ENCODE assay signal across 8 cellular contexts in genomic region chr10:44195120-44196007, GRCh38.
A peak's percentile ranks its signal among the peaks of the same experiment; 100 is the strongest.
DNase-seq lines count a peak whose midpoint lies in the region; ATAC-seq, FAIRE-seq and TF ChIP-seq lines count a peak whose summit lies in the region.

No MANE protein-coding gene starts in this region.

- no peak for TF ChIP-seq CTCF in AG10803 (conservative IDR thresholded peaks at IDR 0.05; ENCODE audit: low read length)
- no peak for TF ChIP-seq CTCF in neural progenitor cell (IDR thresholded peaks at IDR 0.05)

- no peak for ATAC-seq in activated T-cell treated with anti-CD3 and anti-CD28 coated beads, Interleukin-2, amount 50 U/mL, for 72 hours (replicated peaks in 1 of 2)

- H3K36me3 Mint-ChIP-seq in neural progenitor cell, result no peaks in the 10 kb centered on the region
- H3K36me3 Mint-ChIP-seq in activated T-cell treated with anti-CD3 and anti-CD28 coated beads, Interleukin-2, amount 50 U/mL, for 72 hours (ENCODE audit: insufficient read depth in 2 of 2), result no peaks in the 10 kb centered on the region

- peak overlapping the region; percentile 21 for H3K27ac Mint-ChIP-seq in neural progenitor cell
- no peak overlapping the region for H3K27ac Mint-ChIP-seq in activated T-cell treated with anti-CD3 and anti-CD28 coated beads, Interleukin-2, amount 50 U/mL, for 72 hours

- no peaks in the 10 kb centered on the region for H3K36me3 ChIP-seq in neural progenitor cell
- H3K36me3 ChIP-seq in H7 (replicated peaks; ENCODE audit: control insufficient read depth, insufficient read depth, low read length), result no peaks in the 10 kb centered on the region

- no peaks in the 10 kb centered on the region for H3K9me3 ChIP-seq in neural progenitor cell (ENCODE audit: low read depth)

- H3K4me1 ChIP-seq in neural progenitor cell, result no peaks in the 10 kb centered on the region

- H3K4me3 ChIP-seq in AG10803 (ENCODE audit: low read length) (no peak overlapping the region), neural progenitor cell (no peak overlapping the region), H7 (ENCODE audit: insufficient read depth, low read depth, low read length) (no peak overlapping the region)

- H3F3A ChIP-seq in neural progenitor cell (ENCODE audit: low read depth), result no peaks in the 10 kb centered on the region

- no peaks in the 10 kb centered on the region for H4K20me1 ChIP-seq in neural progenitor cell (ENCODE audit: low read depth)

- no peak overlapping the region for H3K9ac ChIP-seq in neural progenitor cell

- peaks cover 2% of the 10 kb centered on the region for H3K9me3 Mint-ChIP-seq in neural progenitor cell
- no peaks in the 10 kb centered on the region for H3K9me3 Mint-ChIP-seq in activated T-cell treated with anti-CD3 and anti-CD28 coated beads, Interleukin-2, amount 50 U/mL, for 72 hours

- FAIRE-seq in RCC 7860 (lab: Jason Lieb, UNC), result peak; percentile 92

- DNase-seq in AG10803 (ENCODE audit: low read depth), result peak; percentile 94
- peak; percentile 77 for DNase-seq in RCC 7860 (ENCODE audit: low spot score)
- DNase-seq in fibroblast of gingiva (ENCODE audit: low read depth), result peak; percentile 93
- DNase-seq in neural progenitor cell (ENCODE audit: low spot score), result no peak
- no peak for DNase-seq in activated T-cell treated with anti-CD3 and anti-CD28 coated beads, Interleukin-2, amount 50 U/mL, for 72 hours
- DNase-seq in SHP77 treated with DMSO at 0.1 percent for 48 hours (lab: John Stamatoyannopoulos, UW), result no peak
- DNase-seq in H7, result no peak
- no peak for DNase-seq in NCI-H1694 (lab: John Stamatoyannopoulos, UW)

- H3K27me3 Mint-ChIP-seq in neural progenitor cell (ENCODE audit: insufficient read depth, low read depth), result peaks cover 4% of the 10 kb centered on the region
- H3K27me3 Mint-ChIP-seq in activated T-cell treated with anti-CD3 and anti-CD28 coated beads, Interleukin-2, amount 50 U/mL, for 72 hours (ENCODE audit: low read depth), result no peaks in the 10 kb centered on the region

- H3K4me1 Mint-ChIP-seq in neural progenitor cell, result peaks cover 20% of the 10 kb centered on the region
- H3K4me1 Mint-ChIP-seq in activated T-cell treated with anti-CD3 and anti-CD28 coated beads, Interleukin-2, amount 50 U/mL, for 72 hours (ENCODE audit: low read depth), result no peaks in the 10 kb centered on the region

- H3K4me3 Mint-ChIP-seq in neural progenitor cell, result no peak overlapping the region
- H3K4me3 Mint-ChIP-seq in activated T-cell treated with anti-CD3 and anti-CD28 coated beads, Interleukin-2, amount 50 U/mL, for 72 hours, result no peak overlapping the region

- H3K4me2 ChIP-seq in neural progenitor cell, result no peak overlapping the region

- no peaks in the 10 kb centered on the region for H3K27me3 ChIP-seq in neural progenitor cell
- no peaks in the 10 kb centered on the region for H3K27me3 ChIP-seq in H7 (ENCODE audit: control insufficient read depth, insufficient read depth, low read length)

- no peak overlapping the region for H3K27ac ChIP-seq in neural progenitor cell

- no peaks in the 10 kb centered on the region for H3K79me2 ChIP-seq in neural progenitor cell (ENCODE audit: low read depth)

- H2AFZ ChIP-seq in neural progenitor cell (replicated peaks), result no peak overlapping the region

Comparison
In these comparisons a context has a peak if more than half of its experiments do, and no peak if none do; other contexts are left out.
1. DNase-seq: peak in AG10803 (single experiment), RCC 7860 (single experiment) and fibroblast of gingiva (single experiment); none in neural progenitor cell (single experiment), activated T-cell treated with anti-CD3 and anti-CD28 coated beads, Interleukin-2, amount 50 U/mL, for 72 hours (0 of 2), SHP77 treated with DMSO at 0.1 percent for 48 hours (single experiment), H7 (single experiment) and NCI-H1694 (single experiment).